18 cellular contexts compared by ENCODE assay signal in the genomic region with DNA sequence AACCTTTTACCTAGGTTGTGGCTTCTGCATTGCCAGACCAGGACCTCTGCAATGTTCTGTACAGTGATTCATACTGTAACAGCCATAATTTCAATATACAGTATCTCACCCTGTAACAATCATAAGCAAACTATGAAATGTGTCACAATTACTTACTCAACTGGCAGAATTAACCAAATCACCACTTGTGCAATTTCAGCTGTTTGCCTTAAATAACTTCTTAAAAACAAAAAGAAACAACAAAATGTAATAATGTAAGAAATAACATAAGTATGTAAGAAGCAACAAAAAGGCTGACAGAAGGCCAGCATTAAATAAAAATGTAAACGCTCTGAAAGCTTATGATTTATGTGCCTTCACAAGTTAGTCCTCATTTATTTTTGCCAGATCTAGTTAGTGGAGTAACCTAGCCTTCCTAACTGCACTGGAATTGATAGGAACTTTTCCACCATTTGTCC.
DNase-seq lines count a peak whose midpoint lies in the region; ATAC-seq and TF ChIP-seq lines count a peak whose summit lies in the region.
"Had no signal": no experiment of that assay in that cellular context is flagged by ENCODE, and none has a peak within 500 bp of the region (broad histone marks: within the 10 kb centered on the region; RNA-seq: fewer than 3 reads in every experiment).

No MANE protein-coding gene starts in this region.

- DNase-seq in Daoy (ENCODE audit: low read depth), result peak; percentile 4
- DNase-seq in GM13977 (ENCODE audit: low spot score), result peak; percentile 24
- peak; percentile 49 for DNase-seq in NOMO-1 treated with DMSO at 0.1 percent for 48 hours (lab: John Stamatoyannopoulos, UW; ENCODE audit: unreplicated experiment)
- peak; percentile 77 for DNase-seq in epithelial cell of esophagus (ENCODE audit: low read depth)
- DNase-seq in SIG-M5 (lab: John Stamatoyannopoulos, UW), result no peak
- DNase-seq: activated CD4-positive, alpha-beta T cell treated with anti-CD3 and anti-CD28 coated beads for 4 hours; anterior cingulate cortex; C1 segment of cervical spinal cord; DMS79 treated with DMSO at 0.1 percent for 48 hours; esophagus squamous epithelium; hypothalamus; left lung; NCI-H510A treated with DMSO at 0.1 percent for 48 hours had no signal

- no peak overlapping the region for H3K4me3 ChIP-seq in epithelial cell of esophagus (ENCODE audit: low read length)
- H3K4me3 ChIP-seq: esophagus squamous epithelium, left lung, tibial nerve had no signal

- no peak for ATAC-seq in GM18505 (IDR thresholded peaks at IDR 0.05; ENCODE audit: unreplicated experiment)
- no peak for ATAC-seq in HG02885 (IDR thresholded peaks at IDR 0.05; ENCODE audit: poor library complexity, unreplicated experiment)
- no peak for ATAC-seq in GM18870 (IDR thresholded peaks at IDR 0.05; ENCODE audit: unreplicated experiment)
- ATAC-seq: left lung, Right ventricle myocardium inferior had no signal

- TF ChIP-seq POLR2A in GM18505 (IDR thresholded peaks at IDR 0.05; ENCODE audit: borderline replicate concordance, extremely low read depth, insufficient read depth, insufficient read length), result no peak

- in situ Hi-C loops in GM13977 (cut with MboI; ENCODE audit: low pct_unique_long_range_greater_than_20kb, low sequenced_read_pairs, unreplicated experiment), result no loop called here

- TF ChIP-seq CTCF in GM13977 (IDR thresholded peaks at IDR 0.05; ENCODE audit: extremely low read depth, insufficient read depth, missing control alignments), result no peak
- TF ChIP-seq CTCF in epithelial cell of esophagus (IDR thresholded peaks at IDR 0.05; ENCODE audit: insufficient read depth, low read depth, low read length, missing control alignments), result no peak
